ENCODE assay signal across 33 cellular contexts in genomic region chr7:30065746-30066145, GRCh38.
"Had no signal": no experiment of that assay in that cellular context is flagged by ENCODE, and none has a peak within 500 bp of the region (broad histone marks: within the 10 kb centered on the region; RNA-seq: fewer than 3 reads in every experiment).

No MANE protein-coding gene starts in this region.

- DNase-seq: activated B cell treated with CpG ODN at 0.5 μM for 24 hours; activated CD4-positive, alpha-beta T cell treated with anti-CD3 and anti-CD28 coated beads for 48 hours; activated CD4-positive, alpha-beta T cell treated with anti-CD3 and anti-CD28 coated beads, Interleukin-2, amount 50 U/mL, for 1 hour; activated CD4-positive, alpha-beta T cell treated with anti-CD3 and anti-CD28 coated beads, Interleukin-2, amount 50 U/mL, for 48 hours; activated CD8-positive, alpha-beta memory T cell treated with anti-CD3 and anti-CD28 coated beads for 24 hours; activated CD8-positive, alpha-beta T cell treated with anti-CD3 and anti-CD28 coated beads for 36 hours; activated effector memory CD4-positive, alpha-beta T cell treated with Interleukin-2 at 50 U/mL for 16 hours; activated gamma-delta T cell treated with Interleukin-2 at 50 U/mL for 16 hours; activated naive CD4-positive, alpha-beta T cell treated with anti-CD3 and anti-CD28 coated beads, Interleukin-2, amount 50 U/mL, for 16 hours; activated naive CD4-positive, alpha-beta T cell treated with Interleukin-2 at 50 U/mL for 16 hours; activated T-cell treated with anti-CD3 and anti-CD28 coated beads, Interleukin-2, amount 50 U/mL, for 4 hours; amniotic stem cell; anterior cingulate cortex; brain microvascular endothelial cell; caudate nucleus; cortex of kidney; dermis blood vessel endothelial cell; effector CD4-positive, alpha-beta T cell; effector memory CD8-positive, alpha-beta T cell; foreskin melanocyte; heart right ventricle; T-helper 1 cell; T-helper 17 cell; T1000; WERI-Rb-1 had no signal

- H3K4me3 Mint-ChIP-seq: activated B cell treated with CpG ODN at 0.5 μM for 24 hours; activated CD8-positive, alpha-beta T cell treated with anti-CD3 and anti-CD28 coated beads for 36 hours; activated naive CD8-positive, alpha-beta T cell; activated T-cell treated with anti-CD3 and anti-CD28 coated beads, Interleukin-2, amount 50 U/mL, for 4 hours; activated T-helper 17 cell treated with anti-CD3 and anti-CD28 coated beads, Interleukin-2, amount 50 U/mL, for 72 hours; effector memory CD8-positive, alpha-beta T cell; T-helper 17 cell; T-helper 2 cell treated with Interferon-gamma antibody and Interleukin-4, amounts not matched to agents 5 μg/mL and 100 μg/mL, for 36 hours had no signal

- H3K4me3 ChIP-seq: esophagus muscularis mucosa, gastroesophageal sphincter, heart right ventricle had no signal

- FAIRE-seq: astrocyte, colon had no signal

- H3K27ac ChIP-seq: brain microvascular endothelial cell, esophagus muscularis mucosa, gastroesophageal sphincter, heart right ventricle, WERI-Rb-1 had no signal

- H3K4me1 Mint-ChIP-seq: activated T-helper 17 cell treated with anti-CD3 and anti-CD28 coated beads, Interleukin-2, amount 50 U/mL, for 72 hours had no signal

- H3K27me3 ChIP-seq: brain microvascular endothelial cell, esophagus muscularis mucosa, gastroesophageal sphincter, heart right ventricle had no signal

- H3K9me3 ChIP-seq: esophagus muscularis mucosa, gastroesophageal sphincter, heart right ventricle had no signal

- H3K27ac Mint-ChIP-seq: activated B cell treated with CpG ODN at 0.5 μM for 24 hours; activated CD8-positive, alpha-beta T cell treated with anti-CD3 and anti-CD28 coated beads for 36 hours; activated naive CD8-positive, alpha-beta T cell; activated T-helper 17 cell treated with anti-CD3 and anti-CD28 coated beads, Interleukin-2, amount 50 U/mL, for 72 hours; effector memory CD8-positive, alpha-beta T cell; T-helper 17 cell; T-helper 2 cell treated with Interferon-gamma antibody and Interleukin-4, amounts not matched to agents 5 μg/mL and 100 μg/mL, for 36 hours had no signal

- ATAC-seq: activated CD4-positive, CD25-positive, alpha-beta regulatory T cell treated with anti-CD3 and anti-CD28 coated beads, Interleukin-2, amount 50 U/mL, for 24 hours; activated CD8-positive, alpha-beta T cell treated with anti-CD3 and anti-CD28 coated beads for 36 hours; activated T-cell treated with anti-CD3 and anti-CD28 coated beads, Interleukin-2, amount 50 U/mL, for 4 hours; activated T-helper 17 cell treated with anti-CD3 and anti-CD28 coated beads, Interleukin-2, amount 50 U/mL, for 72 hours; effector memory CD8-positive, alpha-beta T cell; gastroesophageal sphincter; heart right ventricle; T-helper 17 cell had no signal

- H3K9me3 Mint-ChIP-seq: activated B cell treated with CpG ODN at 0.5 μM for 24 hours; activated CD8-positive, alpha-beta T cell treated with anti-CD3 and anti-CD28 coated beads for 36 hours; activated T-cell treated with anti-CD3 and anti-CD28 coated beads, Interleukin-2, amount 50 U/mL, for 4 hours; activated T-helper 17 cell treated with anti-CD3 and anti-CD28 coated beads, Interleukin-2, amount 50 U/mL, for 72 hours; effector memory CD8-positive, alpha-beta T cell; T-helper 2 cell treated with Interferon-gamma antibody and Interleukin-4, amounts not matched to agents 5 μg/mL and 100 μg/mL, for 36 hours had no signal
